In the genomic region with DNA sequence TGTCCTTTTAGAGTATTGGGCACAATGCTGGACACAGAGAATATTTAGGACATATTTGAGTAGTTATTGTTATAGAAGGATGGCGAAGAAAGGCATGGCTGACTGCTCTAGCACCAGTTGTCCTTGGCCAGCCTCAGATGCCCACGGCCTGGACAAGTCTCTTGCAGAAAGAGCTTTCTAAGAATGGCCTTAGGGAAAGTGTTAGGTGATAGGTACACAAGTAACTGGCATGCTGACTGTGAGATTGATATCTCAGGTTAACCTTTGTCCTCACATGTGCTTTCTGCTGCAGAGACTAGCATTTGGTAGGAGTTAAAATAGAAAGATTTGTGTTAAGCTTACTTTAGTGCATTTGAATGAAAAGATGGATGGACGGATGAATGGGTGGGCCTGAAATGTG, we compare ENCODE assay signal across 11 cellular contexts. TPM values are rescaled to one million over a fixed set of nuclear protein-coding genes. Genes with fewer than 3 reads are reported as not detected.
DNase-seq lines count a peak whose midpoint lies in the region; FAIRE-seq and TF ChIP-seq lines count a peak whose summit lies in the region.
"Had no signal": no experiment of that assay in that cellular context is flagged by ENCODE, and none has a peak within 500 bp of the region (broad histone marks: within the 10 kb centered on the region; RNA-seq: fewer than 3 reads in every experiment).

No MANE protein-coding gene starts in this region.

- H3K36me3 ChIP-seq in Caco-2 (ENCODE audit: control insufficient read depth, insufficient read depth, low read length) (peaks cover 3% of the 10 kb centered on the region; the same call in 1 of the 2 replicates), small intestine (ENCODE audit: control insufficient read depth in 2 of 2, insufficient read depth in 2 of 2, low read length in 2 of 2) (peaks cover 2 to 20% of the 10 kb centered on the region in 2 donors)

- H3K27me3 ChIP-seq in Caco-2 (replicated peaks; ENCODE audit: control insufficient read depth, insufficient read depth, low read length) (no peaks in the 10 kb centered on the region), small intestine (ENCODE audit: control insufficient read depth in 2 of 2, insufficient read depth in 2 of 2, low read length in 2 of 2) (no peaks in the 10 kb centered on the region)
- H3K27me3 ChIP-seq: neutrophil had no signal

- DNase-seq in Caco-2 (peak in 1 of 2 experiments; percentile 13), LNCaP clone FGC (ENCODE audit: low read depth) (peak; percentile 86), small intestine (peak; percentile 56), AG20443 (ENCODE audit: low spot score) (no peak), COLO829 (ENCODE audit: low spot score) (no peak)
- DNase-seq in activated effector memory CD4-positive, alpha-beta T cell treated with anti-CD3 and anti-CD28 coated beads, Interleukin-2, amount 50 U/mL, for 16 hours = no peak
- DNase-seq: DMS 273 treated with DMSO at 0.1 percent for 48 hours; NCI-H524 treated with DMSO at 0.1 percent for 48 hours; stimulated activated CD4-positive, alpha-beta T cell treated with anti-CD3 and anti-CD28 coated beads, Interleukin-12 subunit alpha, Interleukin-12 subunit beta, amount 100 ng/mL, for 4 hours had no signal

- H3K4me3 ChIP-seq in Caco-2 (ENCODE audit: low read depth, low read length) (no peak overlapping the region), LNCaP clone FGC (ENCODE audit: low read depth, low read length) (no peak overlapping the region), small intestine (ENCODE audit: low read depth in 1 of 2, low read length in 2 of 2) (no peak overlapping the region)

- H3K9me3 ChIP-seq in Caco-2 (no peaks in the 10 kb centered on the region), small intestine (ENCODE audit: control insufficient read depth, low read depth) (no peaks in the 10 kb centered on the region)
- H3K9me3 ChIP-seq: neutrophil had no signal

- H3K9me3 Mint-ChIP-seq in Caco-2 (ENCODE audit: unreplicated experiment) = no peaks in the 10 kb centered on the region

- 61 to 80% (median 72%) methylated on average over 3 of the region's 3 CpGs for WGBS in small intestine, 3 donors

- H3K4me1 ChIP-seq in Caco-2 (peaks cover 27% of the 10 kb centered on the region), small intestine (ENCODE audit: control insufficient read depth in 2 of 2, insufficient read depth in 1 of 2, low read depth in 1 of 2, low read length in 1 of 2) (peaks cover 4 to 5% of the 10 kb centered on the region in 2 donors)

- no peaks in the 10 kb centered on the region for H3K27me3 Mint-ChIP-seq in Caco-2 (ENCODE audit: insufficient read depth, unreplicated experiment)

- H3K27ac ChIP-seq in cingulate gyrus (ENCODE audit: low read depth, low read length) = peak overlapping the region; percentile 4
- no peak overlapping the region for H3K27ac ChIP-seq in small intestine (ENCODE audit: low read depth in 1 of 2, low read length in 1 of 2)
- H3K27ac ChIP-seq: neutrophil had no signal

- H3K27ac Mint-ChIP-seq in Caco-2 (ENCODE audit: unreplicated experiment) = peak overlapping the region; percentile 44

- BruUV-seq in Caco-2 (replicated peaks; lab: Mats Ljungman, UMichigan) = no TSS peak

- peaks cover 38% of the 10 kb centered on the region for H3K4me1 Mint-ChIP-seq in Caco-2 (ENCODE audit: low read depth, unreplicated experiment)

- H3K4me3 Mint-ChIP-seq in Caco-2 (ENCODE audit: unreplicated experiment) = no peak overlapping the region

- no peak for FAIRE-seq in small intestine (lab: Jason Lieb, UNC)

- CTCF ChIA-PET in Caco-2 (lab: Charles Lee) = interaction anchor here (0.6 to 2.7 kb wide), 14 partner anchors 10 to 367 kb away, joined by 3 to 48 read pairs (median 4); a partner anchor contains a TSS

- H3K36me3 Mint-ChIP-seq in Caco-2 (ENCODE audit: insufficient read depth, unreplicated experiment) = peaks cover 68% of the 10 kb centered on the region

- TF ChIP-seq CTCF in Caco-2 (IDR thresholded peaks at IDR 0.05; ENCODE audit: insufficient read depth in 1 of 2, low read depth in 1 of 2, low read length in 1 of 2, severe bottlenecking in 1 of 2, unreplicated experiment in 1 of 2) (no peak), LNCaP clone FGC (IDR thresholded peaks at IDR 0.05; ENCODE audit: control insufficient read depth, extremely low read depth, insufficient read depth) (no peak)

- intact Hi-C loops in Caco-2 (cut with micrococcal nuclease; ENCODE audit: unreplicated experiment) = loop anchor here (1.0 to 2.0 kb wide), 4 partner anchors 19 to 86 kb away; a partner anchor contains a TSS

- POLR2A ChIA-PET in Caco-2 (lab: Charles Lee) = interaction anchor here (0.6 to 1.8 kb wide), 3 partner anchors 10 to 303 kb away, joined by 3 to 7 read pairs (median 5); a partner anchor contains a TSS

RNA-seq across cellular contexts. Expression of a gene that starts 10.1 kb away (rescaled TPM):
- 58.7 and 59.3 TPM in 2 replicates for total RNA-seq in Caco-2 (2022)
- 1 to 10 TPM; 2.4 to 9.5 (median 3.8) TPM for polyA plus RNA-seq in small intestine

RNA-seq across cellular contexts. Expression of a gene that starts 44.7 kb away (rescaled TPM):
- 2.8 and 3.3 TPM in 2 replicates for total RNA-seq in Caco-2 (2022)
- polyA plus RNA-seq in small intestine = 1 to 10 TPM in 1 of 3 donors, under 1 TPM in 2; 0.67 to 1.4 (median 0.73) TPM

RNA-seq across cellular contexts. Expression of a gene that starts 57.2 kb away (rescaled TPM):
- 35.7 and 38.1 TPM in 2 replicates for total RNA-seq in Caco-2 (2022)
- polyA plus RNA-seq in small intestine = 10 to 100 TPM; 21.2 to 24.3 (median 22.6) TPM

Comparison
In these comparisons a context has a peak if more than half of its experiments do, and no peak if none do; other contexts are left out.
1. DNase-seq: peak in LNCaP clone FGC (single experiment) and small intestine (single experiment); none in AG20443 (single experiment), activated effector memory CD4-positive, alpha-beta T cell treated with anti-CD3 and anti-CD28 coated beads, Interleukin-2, amount 50 U/mL, for 16 hours (single experiment) and COLO829 (single experiment).